Comparison of ENCODE assay signal across 1 cellular context in the genomic region with DNA sequence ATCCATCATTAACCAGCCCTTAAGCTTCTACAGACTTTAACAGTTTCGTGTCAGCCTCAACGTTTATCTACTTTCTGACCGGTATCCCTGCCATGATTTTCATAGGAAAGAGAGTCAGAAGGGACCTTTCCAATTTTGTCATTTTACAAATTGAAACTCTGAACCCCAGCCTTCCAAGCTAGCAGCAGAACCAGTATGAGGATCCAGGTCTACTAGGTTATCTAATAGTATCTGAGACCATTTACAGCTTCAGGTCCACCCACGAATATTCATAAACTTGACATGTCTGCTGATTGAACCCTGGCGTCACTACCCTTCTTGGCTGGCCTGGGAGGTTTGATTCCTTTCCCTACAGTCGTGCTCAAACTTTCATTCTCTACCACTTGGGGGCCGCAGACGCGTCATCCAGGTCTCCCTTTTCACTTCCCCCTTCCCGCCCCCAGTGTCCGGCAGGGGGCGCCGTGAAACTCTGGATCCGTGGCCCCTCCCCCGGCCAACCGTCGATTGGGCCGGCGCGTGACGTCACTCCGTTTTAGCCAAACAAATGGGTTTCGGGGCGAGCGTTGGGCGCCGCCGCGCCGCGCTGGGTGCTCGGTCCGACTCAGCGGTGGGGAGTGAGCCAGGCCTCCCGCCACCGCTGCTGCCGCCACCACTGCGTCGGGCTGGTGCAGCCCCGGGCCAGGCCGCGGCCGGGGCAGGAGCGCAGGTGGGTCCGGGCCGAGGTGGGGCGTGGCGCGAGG.
TF ChIP-seq lines count a peak whose summit lies in the region.

A gene with protein sequence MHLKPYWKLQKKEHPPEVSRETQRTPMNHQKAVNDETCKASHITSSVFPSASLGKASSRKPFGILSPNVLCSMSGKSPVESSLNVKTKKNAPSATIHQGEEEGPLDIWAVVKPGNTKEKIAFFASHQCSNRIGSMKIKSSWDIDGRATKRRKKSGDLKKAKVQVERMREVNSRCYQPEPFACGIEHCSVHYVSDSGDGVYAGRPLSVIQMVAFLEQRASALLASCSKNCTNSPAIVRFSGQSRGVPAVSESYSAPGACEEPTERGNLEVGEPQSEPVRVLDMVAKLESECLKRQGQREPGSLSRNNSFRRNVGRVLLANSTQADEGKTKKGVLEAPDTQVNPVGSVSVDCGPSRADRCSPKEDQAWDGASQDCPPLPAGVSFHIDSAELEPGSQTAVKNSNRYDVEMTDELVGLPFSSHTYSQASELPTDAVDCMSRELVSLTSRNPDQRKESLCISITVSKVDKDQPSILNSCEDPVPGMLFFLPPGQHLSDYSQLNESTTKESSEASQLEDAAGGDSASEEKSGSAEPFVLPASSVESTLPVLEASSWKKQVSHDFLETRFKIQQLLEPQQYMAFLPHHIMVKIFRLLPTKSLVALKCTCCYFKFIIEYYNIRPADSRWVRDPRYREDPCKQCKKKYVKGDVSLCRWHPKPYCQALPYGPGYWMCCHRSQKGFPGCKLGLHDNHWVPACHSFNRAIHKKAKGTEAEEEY (plus strand): TSS at position 590 of the 740 bp plus-strand sequence. CDS start 78,970 bp downstream, outside the sequence.

TF ChIP-seq in HepG2, 621 proteins besides CTCF, POLR2A, EP300 and RAD21 (continued from another document and continues in another):
- TF ChIP-seq, protein P1, sequence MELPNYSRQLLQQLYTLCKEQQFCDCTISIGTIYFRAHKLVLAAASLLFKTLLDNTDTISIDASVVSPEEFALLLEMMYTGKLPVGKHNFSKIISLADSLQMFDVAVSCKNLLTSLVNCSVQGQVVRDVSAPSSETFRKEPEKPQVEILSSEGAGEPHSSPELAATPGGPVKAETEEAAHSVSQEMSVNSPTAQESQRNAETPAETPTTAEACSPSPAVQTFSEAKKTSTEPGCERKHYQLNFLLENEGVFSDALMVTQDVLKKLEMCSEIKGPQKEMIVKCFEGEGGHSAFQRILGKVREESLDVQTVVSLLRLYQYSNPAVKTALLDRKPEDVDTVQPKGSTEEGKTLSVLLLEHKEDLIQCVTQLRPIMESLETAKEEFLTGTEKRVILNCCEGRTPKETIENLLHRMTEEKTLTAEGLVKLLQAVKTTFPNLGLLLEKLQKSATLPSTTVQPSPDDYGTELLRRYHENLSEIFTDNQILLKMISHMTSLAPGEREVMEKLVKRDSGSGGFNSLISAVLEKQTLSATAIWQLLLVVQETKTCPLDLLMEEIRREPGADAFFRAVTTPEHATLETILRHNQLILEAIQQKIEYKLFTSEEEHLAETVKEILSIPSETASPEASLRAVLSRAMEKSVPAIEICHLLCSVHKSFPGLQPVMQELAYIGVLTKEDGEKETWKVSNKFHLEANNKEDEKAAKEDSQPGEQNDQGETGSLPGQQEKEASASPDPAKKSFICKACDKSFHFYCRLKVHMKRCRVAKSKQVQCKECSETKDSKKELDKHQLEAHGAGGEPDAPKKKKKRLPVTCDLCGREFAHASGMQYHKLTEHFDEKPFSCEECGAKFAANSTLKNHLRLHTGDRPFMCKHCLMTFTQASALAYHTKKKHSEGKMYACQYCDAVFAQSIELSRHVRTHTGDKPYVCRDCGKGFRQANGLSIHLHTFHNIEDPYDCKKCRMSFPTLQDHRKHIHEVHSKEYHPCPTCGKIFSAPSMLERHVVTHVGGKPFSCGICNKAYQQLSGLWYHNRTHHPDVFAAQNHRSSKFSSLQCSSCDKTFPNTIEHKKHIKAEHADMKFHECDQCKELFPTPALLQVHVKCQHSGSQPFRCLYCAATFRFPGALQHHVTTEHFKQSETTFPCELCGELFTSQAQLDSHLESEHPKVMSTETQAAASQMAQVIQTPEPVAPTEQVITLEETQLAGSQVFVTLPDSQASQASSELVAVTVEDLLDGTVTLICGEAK (IDR thresholded peaks at IDR 0.05) = no peak
- TF ChIP-seq, protein P1 (CRISPR knock-in tag; IDR thresholded peaks at IDR 0.05) = no peak
- no peak for TF ChIP-seq ZNF570 (CRISPR knock-in tag; IDR thresholded peaks at IDR 0.05; ENCODE audit: borderline replicate concordance)
- TF ChIP-seq, protein P2, sequence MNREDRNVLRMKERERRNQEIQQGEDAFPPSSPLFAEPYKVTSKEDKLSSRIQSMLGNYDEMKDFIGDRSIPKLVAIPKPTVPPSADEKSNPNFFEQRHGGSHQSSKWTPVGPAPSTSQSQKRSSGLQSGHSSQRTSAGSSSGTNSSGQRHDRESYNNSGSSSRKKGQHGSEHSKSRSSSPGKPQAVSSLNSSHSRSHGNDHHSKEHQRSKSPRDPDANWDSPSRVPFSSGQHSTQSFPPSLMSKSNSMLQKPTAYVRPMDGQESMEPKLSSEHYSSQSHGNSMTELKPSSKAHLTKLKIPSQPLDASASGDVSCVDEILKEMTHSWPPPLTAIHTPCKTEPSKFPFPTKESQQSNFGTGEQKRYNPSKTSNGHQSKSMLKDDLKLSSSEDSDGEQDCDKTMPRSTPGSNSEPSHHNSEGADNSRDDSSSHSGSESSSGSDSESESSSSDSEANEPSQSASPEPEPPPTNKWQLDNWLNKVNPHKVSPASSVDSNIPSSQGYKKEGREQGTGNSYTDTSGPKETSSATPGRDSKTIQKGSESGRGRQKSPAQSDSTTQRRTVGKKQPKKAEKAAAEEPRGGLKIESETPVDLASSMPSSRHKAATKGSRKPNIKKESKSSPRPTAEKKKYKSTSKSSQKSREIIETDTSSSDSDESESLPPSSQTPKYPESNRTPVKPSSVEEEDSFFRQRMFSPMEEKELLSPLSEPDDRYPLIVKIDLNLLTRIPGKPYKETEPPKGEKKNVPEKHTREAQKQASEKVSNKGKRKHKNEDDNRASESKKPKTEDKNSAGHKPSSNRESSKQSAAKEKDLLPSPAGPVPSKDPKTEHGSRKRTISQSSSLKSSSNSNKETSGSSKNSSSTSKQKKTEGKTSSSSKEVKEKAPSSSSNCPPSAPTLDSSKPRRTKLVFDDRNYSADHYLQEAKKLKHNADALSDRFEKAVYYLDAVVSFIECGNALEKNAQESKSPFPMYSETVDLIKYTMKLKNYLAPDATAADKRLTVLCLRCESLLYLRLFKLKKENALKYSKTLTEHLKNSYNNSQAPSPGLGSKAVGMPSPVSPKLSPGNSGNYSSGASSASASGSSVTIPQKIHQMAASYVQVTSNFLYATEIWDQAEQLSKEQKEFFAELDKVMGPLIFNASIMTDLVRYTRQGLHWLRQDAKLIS (CRISPR knock-in tag; IDR thresholded peaks at IDR 0.05) = peak; percentile 44; the same call in 1 of the 2 replicates
- TF ChIP-seq SMAD3 (CRISPR knock-in tag; IDR thresholded peaks at IDR 0.05) = no peak
- TF ChIP-seq, protein P3, sequence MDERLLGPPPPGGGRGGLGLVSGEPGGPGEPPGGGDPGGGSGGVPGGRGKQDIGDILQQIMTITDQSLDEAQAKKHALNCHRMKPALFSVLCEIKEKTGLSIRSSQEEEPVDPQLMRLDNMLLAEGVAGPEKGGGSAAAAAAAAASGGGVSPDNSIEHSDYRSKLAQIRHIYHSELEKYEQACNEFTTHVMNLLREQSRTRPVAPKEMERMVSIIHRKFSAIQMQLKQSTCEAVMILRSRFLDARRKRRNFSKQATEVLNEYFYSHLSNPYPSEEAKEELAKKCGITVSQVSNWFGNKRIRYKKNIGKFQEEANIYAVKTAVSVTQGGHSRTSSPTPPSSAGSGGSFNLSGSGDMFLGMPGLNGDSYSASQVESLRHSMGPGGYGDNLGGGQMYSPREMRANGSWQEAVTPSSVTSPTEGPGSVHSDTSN (CRISPR knock-in tag; IDR thresholded peaks at IDR 0.05) = 0 out of 2 replicates have a peak, but pooled peaks have one; percentile 6
- TF ChIP-seq RBFOX2 (IDR thresholded peaks at IDR 0.05; ENCODE audit: low read depth, low read length) = peak; percentile 84
- no peak for TF ChIP-seq IKZF1 (IDR thresholded peaks at IDR 0.05)
- TF ChIP-seq, protein P4, sequence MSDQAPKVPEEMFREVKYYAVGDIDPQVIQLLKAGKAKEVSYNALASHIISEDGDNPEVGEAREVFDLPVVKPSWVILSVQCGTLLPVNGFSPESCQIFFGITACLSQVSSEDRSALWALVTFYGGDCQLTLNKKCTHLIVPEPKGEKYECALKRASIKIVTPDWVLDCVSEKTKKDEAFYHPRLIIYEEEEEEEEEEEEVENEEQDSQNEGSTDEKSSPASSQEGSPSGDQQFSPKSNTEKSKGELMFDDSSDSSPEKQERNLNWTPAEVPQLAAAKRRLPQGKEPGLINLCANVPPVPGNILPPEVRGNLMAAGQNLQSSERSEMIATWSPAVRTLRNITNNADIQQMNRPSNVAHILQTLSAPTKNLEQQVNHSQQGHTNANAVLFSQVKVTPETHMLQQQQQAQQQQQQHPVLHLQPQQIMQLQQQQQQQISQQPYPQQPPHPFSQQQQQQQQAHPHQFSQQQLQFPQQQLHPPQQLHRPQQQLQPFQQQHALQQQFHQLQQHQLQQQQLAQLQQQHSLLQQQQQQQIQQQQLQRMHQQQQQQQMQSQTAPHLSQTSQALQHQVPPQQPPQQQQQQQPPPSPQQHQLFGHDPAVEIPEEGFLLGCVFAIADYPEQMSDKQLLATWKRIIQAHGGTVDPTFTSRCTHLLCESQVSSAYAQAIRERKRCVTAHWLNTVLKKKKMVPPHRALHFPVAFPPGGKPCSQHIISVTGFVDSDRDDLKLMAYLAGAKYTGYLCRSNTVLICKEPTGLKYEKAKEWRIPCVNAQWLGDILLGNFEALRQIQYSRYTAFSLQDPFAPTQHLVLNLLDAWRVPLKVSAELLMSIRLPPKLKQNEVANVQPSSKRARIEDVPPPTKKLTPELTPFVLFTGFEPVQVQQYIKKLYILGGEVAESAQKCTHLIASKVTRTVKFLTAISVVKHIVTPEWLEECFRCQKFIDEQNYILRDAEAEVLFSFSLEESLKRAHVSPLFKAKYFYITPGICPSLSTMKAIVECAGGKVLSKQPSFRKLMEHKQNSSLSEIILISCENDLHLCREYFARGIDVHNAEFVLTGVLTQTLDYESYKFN (CRISPR knock-in tag; conservative IDR thresholded peaks at IDR 0.05) = peak; percentile 30; the same call in 1 of the 2 replicates
- TF ChIP-seq HDAC2 (CRISPR knock-in tag; IDR thresholded peaks at IDR 0.05) = peak; percentile 66; the same call in 1 of the 2 replicates
- TF ChIP-seq POLR2G (IDR thresholded peaks at IDR 0.05; ENCODE audit: low read depth, low read length) = peak; percentile 80
- TF ChIP-seq, protein P5, sequence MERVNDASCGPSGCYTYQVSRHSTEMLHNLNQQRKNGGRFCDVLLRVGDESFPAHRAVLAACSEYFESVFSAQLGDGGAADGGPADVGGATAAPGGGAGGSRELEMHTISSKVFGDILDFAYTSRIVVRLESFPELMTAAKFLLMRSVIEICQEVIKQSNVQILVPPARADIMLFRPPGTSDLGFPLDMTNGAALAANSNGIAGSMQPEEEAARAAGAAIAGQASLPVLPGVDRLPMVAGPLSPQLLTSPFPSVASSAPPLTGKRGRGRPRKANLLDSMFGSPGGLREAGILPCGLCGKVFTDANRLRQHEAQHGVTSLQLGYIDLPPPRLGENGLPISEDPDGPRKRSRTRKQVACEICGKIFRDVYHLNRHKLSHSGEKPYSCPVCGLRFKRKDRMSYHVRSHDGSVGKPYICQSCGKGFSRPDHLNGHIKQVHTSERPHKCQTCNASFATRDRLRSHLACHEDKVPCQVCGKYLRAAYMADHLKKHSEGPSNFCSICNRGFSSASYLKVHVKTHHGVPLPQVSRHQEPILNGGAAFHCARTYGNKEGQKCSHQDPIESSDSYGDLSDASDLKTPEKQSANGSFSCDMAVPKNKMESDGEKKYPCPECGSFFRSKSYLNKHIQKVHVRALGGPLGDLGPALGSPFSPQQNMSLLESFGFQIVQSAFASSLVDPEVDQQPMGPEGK (CRISPR knock-in tag; IDR thresholded peaks at IDR 0.05) = peak; percentile 84
- peak; percentile 88 for TF ChIP-seq SP4 (CRISPR knock-in tag; IDR thresholded peaks at IDR 0.05)
- TF ChIP-seq, protein P6, sequence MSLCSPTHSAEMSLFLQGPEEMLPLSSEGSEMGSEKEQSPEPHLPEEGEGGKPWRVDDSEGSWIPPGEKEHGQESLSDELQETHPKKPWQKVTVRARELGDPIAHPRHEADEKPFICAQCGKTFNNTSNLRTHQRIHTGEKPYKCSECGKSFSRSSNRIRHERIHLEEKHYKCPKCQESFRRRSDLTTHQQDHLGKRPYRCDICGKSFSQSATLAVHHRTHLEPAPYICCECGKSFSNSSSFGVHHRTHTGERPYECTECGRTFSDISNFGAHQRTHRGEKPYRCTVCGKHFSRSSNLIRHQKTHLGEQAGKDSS (CRISPR knock-in tag; IDR thresholded peaks at IDR 0.05; ENCODE audit: borderline replicate concordance, low read depth) = peak; percentile 21; the same call in 1 of the 2 replicates
- TF ChIP-seq GTF2F1 (IDR thresholded peaks at IDR 0.05; ENCODE audit: low read length) = no peak
- peak; percentile 32 for TF ChIP-seq CBX1 (IDR thresholded peaks at IDR 0.05; ENCODE audit: low read depth)
- TF ChIP-seq DNMT3B (CRISPR knock-in tag; conservative IDR thresholded peaks at IDR 0.05) = no peak
- no peak for TF ChIP-seq ZNF629 (CRISPR knock-in tag; conservative IDR thresholded peaks at IDR 0.05)
- TF ChIP-seq, protein P7, sequence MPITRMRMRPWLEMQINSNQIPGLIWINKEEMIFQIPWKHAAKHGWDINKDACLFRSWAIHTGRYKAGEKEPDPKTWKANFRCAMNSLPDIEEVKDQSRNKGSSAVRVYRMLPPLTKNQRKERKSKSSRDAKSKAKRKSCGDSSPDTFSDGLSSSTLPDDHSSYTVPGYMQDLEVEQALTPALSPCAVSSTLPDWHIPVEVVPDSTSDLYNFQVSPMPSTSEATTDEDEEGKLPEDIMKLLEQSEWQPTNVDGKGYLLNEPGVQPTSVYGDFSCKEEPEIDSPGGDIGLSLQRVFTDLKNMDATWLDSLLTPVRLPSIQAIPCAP (CRISPR knock-in tag; IDR thresholded peaks at IDR 0.05; ENCODE audit: low read depth) = no peak
- TF ChIP-seq HOXA3 (CRISPR knock-in tag; IDR thresholded peaks at IDR 0.05) = peak; percentile 96
- peak; percentile 73 for TF ChIP-seq STAG1 (CRISPR knock-in tag; IDR thresholded peaks at IDR 0.05)
- TF ChIP-seq RORA (CRISPR knock-in tag; IDR thresholded peaks at IDR 0.05) = no peak
- no peak for TF ChIP-seq ZNF205 (CRISPR knock-in tag; IDR thresholded peaks at IDR 0.05)
- no peak for TF ChIP-seq ISX (CRISPR knock-in tag; conservative IDR thresholded peaks at IDR 0.05)
- TF ChIP-seq ZNF768 (CRISPR knock-in tag; IDR thresholded peaks at IDR 0.05) = no peak
- peak; percentile 70; the same call in 1 of the 2 replicates for TF ChIP-seq KMT2A (CRISPR knock-in tag; IDR thresholded peaks at IDR 0.05)
